Comparison of ENCODE assay signal across 1 cellular context in the genomic region with DNA sequence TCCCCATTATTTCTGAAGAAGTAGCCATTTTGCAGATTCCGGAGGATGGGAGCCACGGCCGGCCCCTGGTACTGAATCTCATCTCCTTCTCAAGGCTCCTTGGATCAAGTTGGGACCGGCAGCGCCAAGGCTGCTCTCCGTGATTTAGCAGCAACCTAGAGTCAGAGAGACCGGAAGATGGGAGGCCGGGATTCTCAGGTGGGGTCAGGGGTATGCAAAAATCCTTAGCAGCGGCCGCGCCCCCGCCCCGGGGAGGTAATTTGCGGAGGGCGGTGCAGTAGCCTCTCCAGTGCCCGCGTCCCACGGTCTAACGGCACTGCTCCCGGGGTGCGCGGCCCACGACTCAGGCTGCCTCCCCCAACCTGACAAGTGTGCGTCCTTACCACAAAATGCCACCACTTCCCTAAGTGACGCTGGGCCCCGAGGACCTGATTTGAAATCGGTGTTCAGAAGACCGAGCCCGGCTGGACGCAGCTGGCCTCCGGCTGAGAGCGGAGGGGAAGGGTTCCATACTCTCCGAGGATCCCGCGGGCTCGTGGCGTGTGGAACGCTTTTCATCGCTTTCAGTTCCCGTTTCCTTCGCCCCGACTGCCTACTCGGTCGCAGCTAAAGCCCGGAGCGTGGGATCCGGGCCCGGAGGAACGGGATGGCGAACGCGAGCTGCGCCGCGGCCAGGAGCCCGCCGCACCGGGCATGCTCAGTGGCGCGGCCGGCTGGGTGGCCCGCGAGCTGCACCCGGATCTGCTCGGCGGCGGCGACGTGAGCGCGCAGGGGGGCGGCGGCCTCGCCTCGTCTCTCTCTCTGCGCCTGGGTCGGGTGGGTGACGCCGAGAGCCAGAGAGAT.
A peak's percentile ranks its signal among the peaks of the same experiment; 100 is the strongest.
TF ChIP-seq lines count a peak whose summit lies in the region.

TSS of gene SCAMP1 (plus strand) at position 787 of the 843 bp plus-strand sequence. CDS start at position 842, 55 bp downstream.

TF ChIP-seq in HEK293, 187 proteins besides CTCF, POLR2A, EP300 and RAD21 (continued from another document and continues in another):
- TF ChIP-seq ZNF449 (tag by site-specific recombination; IDR thresholded peaks at IDR 0.05) (peak; percentile 80), KLF8 (tag by site-specific recombination; IDR thresholded peaks at IDR 0.05) (peak; percentile 89), KLF16 (tag by site-specific recombination; IDR thresholded peaks at IDR 0.05) (peak; percentile 62), PBX3 (CRISPR knock-in tag; IDR thresholded peaks at IDR 0.05) (peak; percentile 35; the same call in 1 of the 2 replicates), ZSCAN23 (tag by site-specific recombination; IDR thresholded peaks at IDR 0.05) (no peak), ZNF175 (tag by site-specific recombination; IDR thresholded peaks at IDR 0.05) (no peak), ZBTB17 (tag by site-specific recombination; IDR thresholded peaks at IDR 0.05) (peak; percentile 87), ZNF341 (tag by site-specific recombination; IDR thresholded peaks at IDR 0.05; ENCODE audit: low read depth) (peak; percentile 97), ZNF660 (tag by site-specific recombination; IDR thresholded peaks at IDR 0.05) (peak; percentile 88; the same call in 1 of the 2 replicates), ZNF184 (tag by site-specific recombination; IDR thresholded peaks at IDR 0.05) (peak; percentile 29; the same call in 1 of the 2 replicates), ZNF214 (tag by site-specific recombination; IDR thresholded peaks at IDR 0.05; ENCODE audit: borderline replicate concordance) (no peak), SALL2 (tag by site-specific recombination; IDR thresholded peaks at IDR 0.05; ENCODE audit: borderline replicate concordance) (peak; percentile 16; the same call in 1 of the 2 replicates), ZNF24 (tag by site-specific recombination; IDR thresholded peaks at IDR 0.05) (0 out of 2 replicates have a peak, but pooled peaks have one; percentile 50), ZFHX2 (tag by site-specific recombination; conservative IDR thresholded peaks at IDR 0.05) (peak; percentile 82), PRDM10 (tag by site-specific recombination; IDR thresholded peaks at IDR 0.05) (peak; percentile 92), ZNF596 (tag by site-specific recombination; IDR thresholded peaks at IDR 0.05) (peak; percentile 57; the same call in 1 of the 2 replicates), ZNF571 (tag by site-specific recombination; IDR thresholded peaks at IDR 0.05) (no peak), GLIS1 (tag by site-specific recombination; IDR thresholded peaks at IDR 0.05) (peak; percentile 75), ZNF394 (tag by site-specific recombination; IDR thresholded peaks at IDR 0.05; ENCODE audit: borderline replicate concordance) (peak; percentile 43; the same call in 1 of the 2 replicates), MZF1 (tag by site-specific recombination; IDR thresholded peaks at IDR 0.05; ENCODE audit: borderline replicate concordance) (no peak; the same call in 1 of the 2 replicates), ZNF785 (tag by site-specific recombination; IDR thresholded peaks at IDR 0.05) (0 out of 2 replicates have a peak, but pooled peaks have one; percentile 62), ZNF580 (tag by site-specific recombination; IDR thresholded peaks at IDR 0.05) (peak; percentile 83; the same call in 1 of the 2 replicates), ZNF140 (tag by site-specific recombination; IDR thresholded peaks at IDR 0.05) (no peak), ZNF664 (tag by site-specific recombination; IDR thresholded peaks at IDR 0.05) (no peak), MEIS1 (CRISPR knock-in tag; IDR thresholded peaks at IDR 0.05; ENCODE audit: borderline replicate concordance) (no peak), ZIC2 (tag by site-specific recombination; IDR thresholded peaks at IDR 0.05) (peak; percentile 72), ZNF155 (tag by site-specific recombination; IDR thresholded peaks at IDR 0.05) (no peak), YY2 (tag by site-specific recombination; IDR thresholded peaks at IDR 0.05) (no peak; the same call in 1 of the 2 replicates), ZNF239 (tag by site-specific recombination; IDR thresholded peaks at IDR 0.05) (no peak), EGR2 (tag by site-specific recombination; IDR thresholded peaks at IDR 0.05; ENCODE audit: low read depth) (peak; percentile 72), ZNF335 (tag by site-specific recombination; conservative IDR thresholded peaks at IDR 0.05) (peak; percentile 82), HOXD13 (CRISPR knock-in tag; IDR thresholded peaks at IDR 0.05; ENCODE audit: borderline replicate concordance) (no peak; the same call in 1 of the 2 replicates), ZNF558 (tag by site-specific recombination; IDR thresholded peaks at IDR 0.05) (peak; percentile 21; the same call in 1 of the 2 replicates), GLI4 (tag by site-specific recombination; IDR thresholded peaks at IDR 0.05) (no peak), GLIS2 (tag by site-specific recombination; IDR thresholded peaks at IDR 0.05) (peak; percentile 94), ZNF510 (tag by site-specific recombination; IDR thresholded peaks at IDR 0.05; ENCODE audit: insufficient replicate concordance) (peak; percentile 2), ZBTB10 (tag by site-specific recombination; IDR thresholded peaks at IDR 0.05) (peak; percentile 84), ZNF223 (tag by site-specific recombination; IDR thresholded peaks at IDR 0.05) (no peak), SETDB1 (IDR thresholded peaks at IDR 0.05; ENCODE audit: insufficient read length, low read length) (no peak), ZNF501 (tag by site-specific recombination; IDR thresholded peaks at IDR 0.05) (peak; percentile 81), ZNF132 (tag by site-specific recombination; IDR thresholded peaks at IDR 0.05; ENCODE audit: borderline replicate concordance) (no peak), ZNF768 (tag by site-specific recombination; IDR thresholded peaks at IDR 0.05) (no peak), KLF9 (tag by site-specific recombination; IDR thresholded peaks at IDR 0.05; ENCODE audit: low read depth) (peak; percentile 90), ZNF16 (tag by site-specific recombination; IDR thresholded peaks at IDR 0.05; ENCODE audit: low read depth) (peak; percentile 71), SP3 (tag by site-specific recombination; IDR thresholded peaks at IDR 0.05) (peak; percentile 67)
- TF ChIP-seq, protein P1, sequence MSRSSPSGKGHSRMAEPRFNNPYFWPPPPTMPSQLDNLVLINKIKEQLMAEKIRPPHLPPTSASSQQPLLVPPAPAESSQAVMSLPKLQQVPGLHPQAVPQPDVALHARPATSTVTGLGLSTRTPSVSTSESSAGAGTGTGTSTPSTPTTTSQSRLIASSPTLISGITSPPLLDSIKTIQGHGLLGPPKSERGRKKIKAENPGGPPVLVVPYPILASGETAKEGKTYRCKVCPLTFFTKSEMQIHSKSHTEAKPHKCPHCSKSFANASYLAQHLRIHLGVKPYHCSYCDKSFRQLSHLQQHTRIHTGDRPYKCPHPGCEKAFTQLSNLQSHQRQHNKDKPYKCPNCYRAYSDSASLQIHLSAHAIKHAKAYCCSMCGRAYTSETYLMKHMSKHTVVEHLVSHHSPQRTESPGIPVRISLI (tag by site-specific recombination; IDR thresholded peaks at IDR 0.05) = no peak
- TF ChIP-seq, protein P2, sequence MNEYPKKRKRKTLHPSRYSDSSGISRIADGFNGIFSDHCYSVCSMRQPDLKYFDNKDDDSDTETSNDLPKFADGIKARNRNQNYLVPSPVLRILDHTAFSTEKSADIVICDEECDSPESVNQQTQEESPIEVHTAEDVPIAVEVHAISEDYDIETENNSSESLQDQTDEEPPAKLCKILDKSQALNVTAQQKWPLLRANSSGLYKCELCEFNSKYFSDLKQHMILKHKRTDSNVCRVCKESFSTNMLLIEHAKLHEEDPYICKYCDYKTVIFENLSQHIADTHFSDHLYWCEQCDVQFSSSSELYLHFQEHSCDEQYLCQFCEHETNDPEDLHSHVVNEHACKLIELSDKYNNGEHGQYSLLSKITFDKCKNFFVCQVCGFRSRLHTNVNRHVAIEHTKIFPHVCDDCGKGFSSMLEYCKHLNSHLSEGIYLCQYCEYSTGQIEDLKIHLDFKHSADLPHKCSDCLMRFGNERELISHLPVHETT (tag by site-specific recombination; IDR thresholded peaks at IDR 0.05) = no peak
- TF ChIP-seq, protein P3, sequence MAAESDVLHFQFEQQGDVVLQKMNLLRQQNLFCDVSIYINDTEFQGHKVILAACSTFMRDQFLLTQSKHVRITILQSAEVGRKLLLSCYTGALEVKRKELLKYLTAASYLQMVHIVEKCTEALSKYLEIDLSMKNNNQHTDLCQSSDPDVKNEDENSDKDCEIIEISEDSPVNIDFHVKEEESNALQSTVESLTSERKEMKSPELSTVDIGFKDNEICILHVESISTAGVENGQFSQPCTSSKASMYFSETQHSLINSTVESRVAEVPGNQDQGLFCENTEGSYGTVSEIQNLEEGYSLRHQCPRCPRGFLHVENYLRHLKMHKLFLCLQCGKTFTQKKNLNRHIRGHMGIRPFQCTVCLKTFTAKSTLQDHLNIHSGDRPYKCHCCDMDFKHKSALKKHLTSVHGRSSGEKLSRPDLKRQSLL (tag by site-specific recombination; IDR thresholded peaks at IDR 0.05) = peak; percentile 24; the same call in 1 of the 2 replicates
